30 cellular contexts compared by ENCODE assay signal in the genomic region with DNA sequence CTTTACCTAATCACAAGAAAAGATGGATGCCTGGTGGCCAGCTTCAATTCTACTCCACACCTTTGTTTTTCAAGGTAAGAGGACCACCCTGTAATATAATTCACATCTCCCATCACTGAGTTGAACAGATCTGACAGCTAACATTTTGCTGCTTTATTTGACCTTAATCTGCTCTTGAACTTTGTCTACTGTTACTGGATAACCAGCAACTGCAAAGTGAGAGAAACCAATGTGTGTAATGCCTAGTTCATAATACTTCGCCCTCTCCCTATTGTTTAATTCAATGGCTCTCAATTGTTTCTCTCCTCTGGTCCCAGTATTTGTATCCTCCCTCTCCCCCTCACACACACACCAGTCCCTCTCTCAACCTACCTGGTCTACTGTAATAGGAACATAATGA.
A peak's percentile ranks its signal among the peaks of the same experiment; 100 is the strongest.
DNase-seq lines count a peak whose midpoint lies in the region; ATAC-seq, FAIRE-seq and TF ChIP-seq lines count a peak whose summit lies in the region.
"Had no signal": no experiment of that assay in that cellular context is flagged by ENCODE, and none has a peak within 500 bp of the region (broad histone marks: within the 10 kb centered on the region; RNA-seq: fewer than 3 reads in every experiment).

No MANE protein-coding gene starts in this region.

- no peaks in the 10 kb centered on the region for H4K20me1 ChIP-seq in HepG2 (ENCODE audit: insufficient read depth, low read length)
- H4K20me1 ChIP-seq: BLaER1; BLaER1 treated with 17β-estradiol and CSF1 and Interleukin-3, amounts not matched to agents 10 nM and 100 nM had no signal

- TF ChIP-seq POLR2A in right lobe of liver (IDR thresholded peaks at IDR 0.05): no peak
- no peak for TF ChIP-seq POLR2A in HepG2 (IDR thresholded peaks at IDR 0.05; ENCODE audit: insufficient read depth in 1 of 2, low read depth in 2 of 2, low read length in 2 of 2)

- WGBS in right lobe of liver (ENCODE audit: insufficient coverage, low coverage, low lambda C conversion rate, missing lambda C conversion rate): 25% methylated on average over 1 of the region's 1 CpG
- 50% methylated on average over 1 of the region's 1 CpG for WGBS in HepG2 (ENCODE audit: low lambda C conversion rate)

- intact Hi-C loops in left ventricle myocardium superior (cut with micrococcal nuclease) (no loop called here), right lobe of liver (cut with DNase I) (no loop called here), HepG2 (cut with micrococcal nuclease; ENCODE audit: unreplicated experiment) (loop anchor here (2.0 kb wide), 1 partner anchor 71 kb away; no protein-coding TSS in a partner anchor)

- H2AFZ ChIP-seq in HepG2 (ENCODE audit: low read length): no peak overlapping the region

- H3K9me3 ChIP-seq in cardiac muscle cell (ENCODE audit: low read depth): no peaks in the 10 kb centered on the region
- no peaks in the 10 kb centered on the region for H3K9me3 ChIP-seq in right lobe of liver
- no peaks in the 10 kb centered on the region for H3K9me3 ChIP-seq in HepG2 (ENCODE audit: low read length)
- H3K9me3 ChIP-seq: A549; BE2C; BLaER1; BLaER1 treated with 17β-estradiol and CSF1 and Interleukin-3, amounts not matched to agents 10 nM and 100 nM; Caco-2 had no signal

- H3K4me3 ChIP-seq in cardiac muscle cell (no peak overlapping the region), right lobe of liver (no peak overlapping the region), HepG2 (replicated peaks in 1 of 3; ENCODE audit: insufficient read depth in 1 of 3, low read depth in 2 of 3, low read length in 3 of 3) (no peak overlapping the region)
- H3K4me3 ChIP-seq: A549; BLaER1; BLaER1 treated with 17β-estradiol and CSF1 and Interleukin-3, amounts not matched to agents 10 nM and 100 nM had no signal

- H3K27ac ChIP-seq in cardiac muscle cell: peak overlapping the region; percentile 59
- no peak overlapping the region for H3K27ac ChIP-seq in right lobe of liver
- H3K27ac ChIP-seq in HepG2 (ENCODE audit: extremely low read length, insufficient read depth, low read length): no peak overlapping the region
- H3K27ac ChIP-seq: 22Rv1; A549; BLaER1; BLaER1 treated with 17β-estradiol and CSF1 and Interleukin-3, amounts not matched to agents 10 nM and 100 nM; C4-2B had no signal

- no peak overlapping the region for H3K9ac ChIP-seq in HepG2 (ENCODE audit: insufficient read depth, low read depth, low read length)
- H3K9ac ChIP-seq: BLaER1; BLaER1 treated with 17β-estradiol and CSF1 and Interleukin-3, amounts not matched to agents 10 nM and 100 nM had no signal

- peaks cover 28% of the 10 kb centered on the region for H3K4me1 ChIP-seq in cardiac muscle cell (ENCODE audit: low read depth)
- peaks cover 0 to 9% (median 0%) of the 10 kb centered on the region in 4 donors for H3K4me1 ChIP-seq in right lobe of liver
- H3K4me1 ChIP-seq in HepG2 (ENCODE audit: insufficient read depth, low read length): no peaks in the 10 kb centered on the region
- H3K4me1 ChIP-seq: A549, BE2C had no signal

- no peak for TF ChIP-seq EP300 in HepG2 (IDR thresholded peaks at IDR 0.05; ENCODE audit: low read depth in 2 of 2, low read length in 2 of 2)
- no peak for TF ChIP-seq EP300 in HepG2 (CRISPR knock-in tag; IDR thresholded peaks at IDR 0.05; ENCODE audit: borderline replicate concordance)

- no peaks in the 10 kb centered on the region for H3K36me3 ChIP-seq in cardiac muscle cell
- no peaks in the 10 kb centered on the region for H3K36me3 ChIP-seq in right lobe of liver
- H3K36me3 ChIP-seq in HepG2 (replicated peaks in 1 of 2; ENCODE audit: control insufficient read depth in 1 of 2, insufficient read depth in 2 of 2, low read length in 2 of 2): no peaks in the 10 kb centered on the region
- H3K36me3 ChIP-seq: BE2C; BLaER1; BLaER1 treated with 17β-estradiol and CSF1 and Interleukin-3, amounts not matched to agents 10 nM and 100 nM had no signal

- no peaks in the 10 kb centered on the region for H3K79me2 ChIP-seq in HepG2 (ENCODE audit: insufficient read depth, low read length)

- FAIRE-seq in HepG2 (lab: Jason Lieb, UNC): no peak
- FAIRE-seq: A204.1, A549, D721Med had no signal

- CTCF ChIA-PET in HepG2 (lab: Yijun Ruan, JAX; ENCODE audit: low intra/inter-chr PET ratio, low total read pairs): no interaction called here

- H3K4me2 ChIP-seq in HepG2 (ENCODE audit: low read depth, low read length): no peak overlapping the region
- H3K4me2 ChIP-seq: A549; BLaER1; BLaER1 treated with 17β-estradiol and CSF1 and Interleukin-3, amounts not matched to agents 10 nM and 100 nM had no signal

- no TSS peak for BruUV-seq in HepG2 (replicated peaks; lab: Mats Ljungman, UMichigan)

- H3K27me3 ChIP-seq in cardiac muscle cell (no peaks in the 10 kb centered on the region), right lobe of liver (no peaks in the 10 kb centered on the region), HepG2 (ENCODE audit: control insufficient read depth in 1 of 2, insufficient read depth in 2 of 2, low read length in 2 of 2) (no peaks in the 10 kb centered on the region)
- H3K27me3 ChIP-seq: BE2C; BLaER1; BLaER1 treated with 17β-estradiol and CSF1 and Interleukin-3, amounts not matched to agents 10 nM and 100 nM had no signal

- POLR2A ChIA-PET in HepG2 (lab: Yijun Ruan, JAX): no interaction called here

- no peak for TF ChIP-seq CTCF in cardiac muscle cell (IDR thresholded peaks at IDR 0.05; ENCODE audit: low read depth, low read length)
- TF ChIP-seq CTCF in right lobe of liver (IDR thresholded peaks at IDR 0.05): no peak
- no peak for TF ChIP-seq CTCF in HepG2 (CRISPR knock-in tag; IDR thresholded peaks at IDR 0.05)

- ATAC-seq in left ventricle myocardium superior (no peak), right lobe of liver (peak; percentile 20 to 53 (median 40)), HepG2 (no peak), left lobe of liver (peak; percentile 55)
- ATAC-seq: A549; CD8-positive, alpha-beta T cell had no signal

- DNase-seq in cardiac muscle cell (ENCODE audit: low read depth in 1 of 2, low spot score in 1 of 2) (no peak), left ventricle myocardium superior (no peak), right lobe of liver (no peak), HepG2 (ENCODE audit: low spot score) (no peak), left lobe of liver (ENCODE audit: low spot score) (no peak), SKM-1 (lab: John Stamatoyannopoulos, UW; ENCODE audit: unreplicated experiment) (no peak)
- DNase-seq: 8988T; ACHN; AML-193; BE2C; Caco-2; Calu3; CD4-positive, alpha-beta memory T cell; CD4-positive, alpha-beta T cell; CD4-positive, CD25-positive, alpha-beta regulatory T cell; CD8-positive, alpha-beta memory T cell; CD8-positive, alpha-beta T cell; DMS 273 treated with DMSO at 0.1 percent for 48 hours; DMS153; DMS79; DMS79 treated with DMSO at 0.1 percent for 48 hours; DND-41; EL had no signal

- TF ChIP-seq RAD21 in HepG2 (CRISPR knock-in tag; IDR thresholded peaks at IDR 0.05): no peak

- in situ Hi-C loops in HepG2 (cut with HindIII; ENCODE audit: extremely low pct_ligation_motif_present, low pct_unique_long_range_greater_than_20kb): no loop called here

TF ChIP-seq in HepG2, 621 proteins besides CTCF, POLR2A, EP300 and RAD21 (continues in another document):
- TF ChIP-seq ZFP36 (IDR thresholded peaks at IDR 0.05; ENCODE audit: borderline replicate concordance, low read depth, low read length, partially characterized antibody): no peak
- TF ChIP-seq GTF3A (CRISPR knock-in tag; conservative IDR thresholded peaks at IDR 0.05): no peak
- TF ChIP-seq ZFX (CRISPR knock-in tag; IDR thresholded peaks at IDR 0.05; ENCODE audit: low read depth): no peak
- TF ChIP-seq, protein P1, sequence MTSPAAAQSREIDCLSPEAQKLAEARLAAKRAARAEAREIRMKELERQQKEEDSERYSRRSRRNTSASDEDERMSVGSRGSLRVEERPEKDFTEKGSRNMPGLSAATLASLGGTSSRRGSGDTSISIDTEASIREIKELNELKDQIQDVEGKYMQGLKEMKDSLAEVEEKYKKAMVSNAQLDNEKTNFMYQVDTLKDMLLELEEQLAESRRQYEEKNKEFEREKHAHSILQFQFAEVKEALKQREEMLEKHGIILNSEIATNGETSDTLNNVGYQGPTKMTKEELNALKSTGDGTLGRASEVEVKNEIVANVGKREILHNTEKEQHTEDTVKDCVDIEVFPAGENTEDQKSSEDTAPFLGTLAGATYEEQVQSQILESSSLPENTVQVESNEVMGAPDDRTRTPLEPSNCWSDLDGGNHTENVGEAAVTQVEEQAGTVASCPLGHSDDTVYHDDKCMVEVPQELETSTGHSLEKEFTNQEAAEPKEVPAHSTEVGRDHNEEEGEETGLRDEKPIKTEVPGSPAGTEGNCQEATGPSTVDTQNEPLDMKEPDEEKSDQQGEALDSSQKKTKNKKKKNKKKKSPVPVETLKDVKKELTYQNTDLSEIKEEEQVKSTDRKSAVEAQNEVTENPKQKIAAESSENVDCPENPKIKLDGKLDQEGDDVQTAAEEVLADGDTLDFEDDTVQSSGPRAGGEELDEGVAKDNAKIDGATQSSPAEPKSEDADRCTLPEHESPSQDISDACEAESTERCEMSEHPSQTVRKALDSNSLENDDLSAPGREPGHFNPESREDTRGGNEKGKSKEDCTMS (CRISPR knock-in tag; conservative IDR thresholded peaks at IDR 0.05): no peak
- TF ChIP-seq ZNF878 (CRISPR knock-in tag; IDR thresholded peaks at IDR 0.05): no peak
- TF ChIP-seq KAT8 (CRISPR knock-in tag; IDR thresholded peaks at IDR 0.05): no peak
- TF ChIP-seq, protein P2, sequence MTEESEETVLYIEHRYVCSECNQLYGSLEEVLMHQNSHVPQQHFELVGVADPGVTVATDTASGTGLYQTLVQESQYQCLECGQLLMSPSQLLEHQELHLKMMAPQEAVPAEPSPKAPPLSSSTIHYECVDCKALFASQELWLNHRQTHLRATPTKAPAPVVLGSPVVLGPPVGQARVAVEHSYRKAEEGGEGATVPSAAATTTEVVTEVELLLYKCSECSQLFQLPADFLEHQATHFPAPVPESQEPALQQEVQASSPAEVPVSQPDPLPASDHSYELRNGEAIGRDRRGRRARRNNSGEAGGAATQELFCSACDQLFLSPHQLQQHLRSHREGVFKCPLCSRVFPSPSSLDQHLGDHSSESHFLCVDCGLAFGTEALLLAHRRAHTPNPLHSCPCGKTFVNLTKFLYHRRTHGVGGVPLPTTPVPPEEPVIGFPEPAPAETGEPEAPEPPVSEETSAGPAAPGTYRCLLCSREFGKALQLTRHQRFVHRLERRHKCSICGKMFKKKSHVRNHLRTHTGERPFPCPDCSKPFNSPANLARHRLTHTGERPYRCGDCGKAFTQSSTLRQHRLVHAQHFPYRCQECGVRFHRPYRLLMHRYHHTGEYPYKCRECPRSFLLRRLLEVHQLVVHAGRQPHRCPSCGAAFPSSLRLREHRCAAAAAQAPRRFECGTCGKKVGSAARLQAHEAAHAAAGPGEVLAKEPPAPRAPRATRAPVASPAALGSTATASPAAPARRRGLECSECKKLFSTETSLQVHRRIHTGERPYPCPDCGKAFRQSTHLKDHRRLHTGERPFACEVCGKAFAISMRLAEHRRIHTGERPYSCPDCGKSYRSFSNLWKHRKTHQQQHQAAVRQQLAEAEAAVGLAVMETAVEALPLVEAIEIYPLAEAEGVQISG (CRISPR knock-in tag; IDR thresholded peaks at IDR 0.05): no peak

Comparison
In these comparisons a context has a peak if more than half of its experiments do, and no peak if none do; other contexts are left out.
1. ATAC-seq: peak in right lobe of liver (4 of 4) and left lobe of liver (single experiment); none in left ventricle myocardium superior (single experiment) and HepG2 (single experiment).